In genomic region chr3:157248590-157249425, GRCh38 we compare ENCODE assay signal across 8 cellular contexts.
DNase-seq lines count a peak whose midpoint lies in the region; ATAC-seq lines count a peak whose summit lies in the region.

No MANE protein-coding gene starts in this region.

- peak; percentile 84 for DNase-seq in AG20443 (ENCODE audit: low spot score)
- peak; percentile 2 for DNase-seq in NCI-H1417 treated with DMSO at 0.1 percent for 48 hours (lab: John Stamatoyannopoulos, UW)
- peak; percentile 93 to 95 for DNase-seq in lung microvascular endothelial cell (ENCODE audit: low read depth in 2 of 2)
- DNase-seq in NCI-H526 treated with DMSO at 0.1 percent for 48 hours (lab: John Stamatoyannopoulos, UW): no peak
- DNase-seq in activated gamma-delta T cell treated with Interleukin-2 at 50 U/mL for 16 hours: no peak
- DNase-seq in T-helper 2 cell: no peak

- peak overlapping the region; percentile 96 for H3K27ac ChIP-seq in cingulate gyrus (ENCODE audit: low read depth, low read length)

- ATAC-seq in GM18520 (IDR thresholded peaks at IDR 0.05; ENCODE audit: unreplicated experiment): no peak

Comparison
In these comparisons a context has a peak if more than half of its experiments do, and no peak if none do; other contexts are left out.
1. DNase-seq: peak in AG20443 (single experiment), NCI-H1417 treated with DMSO at 0.1 percent for 48 hours (single experiment) and lung microvascular endothelial cell (2 of 2); none in NCI-H526 treated with DMSO at 0.1 percent for 48 hours (single experiment), activated gamma-delta T cell treated with Interleukin-2 at 50 U/mL for 16 hours (single experiment) and T-helper 2 cell (0 of 5).